27 cellular contexts compared by ENCODE assay signal in the genomic region with DNA sequence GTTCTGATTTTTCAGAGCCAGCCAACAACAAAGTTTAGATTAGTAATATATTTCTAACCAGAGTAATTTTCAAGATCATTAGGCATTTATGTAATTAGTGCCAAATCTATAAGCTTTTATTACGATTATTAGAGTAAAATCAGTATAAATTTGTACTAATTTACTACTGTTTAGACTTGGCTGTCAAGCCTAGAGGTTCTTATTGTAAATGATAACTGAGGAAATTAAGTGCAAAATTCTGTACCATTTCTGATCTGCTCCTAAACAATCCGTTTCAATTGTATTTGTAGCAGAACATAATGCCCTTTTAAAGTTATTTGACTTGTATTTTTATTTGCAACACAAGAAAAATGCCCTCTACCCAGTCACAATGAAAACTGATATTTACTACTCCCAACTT. TPM values are rescaled to one million over a fixed set of nuclear protein-coding genes. Genes with fewer than 3 reads are reported as not detected.
DNase-seq lines count a peak whose midpoint lies in the region; ATAC-seq, FAIRE-seq and TF ChIP-seq lines count a peak whose summit lies in the region.
"Had no signal": no experiment of that assay in that cellular context is flagged by ENCODE, and none has a peak within 500 bp of the region (broad histone marks: within the 10 kb centered on the region; RNA-seq: fewer than 3 reads in every experiment).

No MANE protein-coding gene starts in this region.

- POLR2A ChIA-PET in H1 (lab: Charles Lee; ENCODE audit: partially characterized antibody) (interaction anchor here (2.7 kb wide), 1 partner anchor 10 kb away, joined by 11 read pairs; no protein-coding TSS in a partner anchor), PC-3 (lab: Charles Lee; ENCODE audit: unreplicated experiment) (no interaction called here)

- no peak overlapping the region for H4K5ac ChIP-seq in H1 (ENCODE audit: insufficient read length, low read depth, low read length)

- CTCF ChIA-PET in H1 (lab: Charles Lee; ENCODE audit: partially characterized antibody) = interaction anchor here (0.9 to 2.2 kb wide), 8 partner anchors 8 to 332 kb away, joined by 3 to 6 read pairs (median 4); no protein-coding TSS in a partner anchor
- CTCF ChIA-PET in PC-3 (lab: Charles Lee) = no interaction called here

- no peak overlapping the region for H2BK15ac ChIP-seq in H1 (ENCODE audit: low read length)

- H3K27ac Mint-ChIP-seq in activated T-cell treated with anti-CD3 and anti-CD28 coated beads, Interleukin-2, amount 50 U/mL, for 72 hours = peak overlapping the region; percentile 94
- H3K27ac Mint-ChIP-seq in neural crest cell (ENCODE audit: unreplicated experiment) = no peak overlapping the region

- peaks cover 100% of the 10 kb centered on the region for H3K27me3 ChIP-seq in HUES48 (ENCODE audit: control insufficient read depth, insufficient read depth, low read length)
- H3K27me3 ChIP-seq in H1 (replicated peaks in 1 of 4; ENCODE audit: control insufficient read depth in 3 of 4, extremely low read depth in 1 of 4, insufficient read depth in 3 of 4, low read length in 3 of 4) = peaks cover 79 to 100% (median 91%) of the 10 kb centered on the region in 4 experiments
- peaks cover 50% of the 10 kb centered on the region for H3K27me3 ChIP-seq in PC-3 (ENCODE audit: low read length)

- H4K91ac ChIP-seq in H1 (replicated peaks; ENCODE audit: insufficient read length, low read length) = no peak overlapping the region

- H3K4me1 Mint-ChIP-seq in activated T-cell treated with anti-CD3 and anti-CD28 coated beads, Interleukin-2, amount 50 U/mL, for 72 hours (ENCODE audit: low read depth) = peaks cover 59% of the 10 kb centered on the region
- H3K4me1 Mint-ChIP-seq in activated T-cell treated with anti-CD3 and anti-CD28 coated beads, Interleukin-2, amount 50 U/mL, for 4 hours (ENCODE audit: low read depth) = peaks cover 18% of the 10 kb centered on the region
- peaks cover 39% of the 10 kb centered on the region for H3K4me1 Mint-ChIP-seq in neural crest cell

- H3K79me2 ChIP-seq in H1 (ENCODE audit: control insufficient read depth in 1 of 2, insufficient read depth in 2 of 2, low read length in 2 of 2) (no peaks in the 10 kb centered on the region), PC-3 (ENCODE audit: low read length) (no peaks in the 10 kb centered on the region)

- H3K9me2 ChIP-seq in PC-3 (replicated peaks; ENCODE audit: low read length) = no peaks in the 10 kb centered on the region

- FAIRE-seq in H1 (lab: Jason Lieb, UNC) = no peak
- FAIRE-seq: RCC 7860 had no signal

- no peak overlapping the region for H2BK120ac ChIP-seq in H1 (replicated peaks; ENCODE audit: low read depth, low read length)

- no peak for TF ChIP-seq RAD21 in H1 (IDR thresholded peaks at IDR 0.05 in 1 of 2, conservative IDR thresholded peaks at IDR 0.05 in 1 of 2; ENCODE audit: low read depth in 2 of 2, low read length in 2 of 2)

- H4K20me1 ChIP-seq in H1 (replicated peaks in 1 of 2; ENCODE audit: control insufficient read depth in 1 of 2, insufficient read depth in 2 of 2, low read length in 2 of 2) (peaks cover 24 to 29% of the 10 kb centered on the region in 2 experiments), PC-3 (ENCODE audit: low read length) (no peaks in the 10 kb centered on the region)

- H3K9ac ChIP-seq in HUES48 (ENCODE audit: low read depth, low read length) (no peak overlapping the region), H1 (replicated peaks in 1 of 4; ENCODE audit: extremely low read depth in 1 of 4, low read depth in 3 of 4, low read length in 3 of 4) (no peak overlapping the region), PC-3 (ENCODE audit: low read length) (no peak overlapping the region)

- H3K4me2 ChIP-seq in H1 (ENCODE audit: insufficient read depth in 1 of 2, low read depth in 2 of 2, low read length in 2 of 2) = peak overlapping the region; percentile 59 to 70; a peak in 2 of 4 replicates
- H3K4me2 ChIP-seq in PC-3 (ENCODE audit: low read length) = no peak overlapping the region

- H3K23ac ChIP-seq in H1 (ENCODE audit: insufficient read length) = no peak overlapping the region

- no peak overlapping the region for H3K14ac ChIP-seq in H1 (ENCODE audit: insufficient read length)

- H3K9me3 ChIP-seq in HUES48 (ENCODE audit: control insufficient read depth, insufficient read depth, low read length) (no peaks in the 10 kb centered on the region), H1 (ENCODE audit: insufficient read depth in 2 of 2, low read depth in 1 of 2, low read length in 1 of 2) (no peaks in the 10 kb centered on the region), PC-3 (ENCODE audit: low read length) (no peaks in the 10 kb centered on the region)
- H3K9me3 ChIP-seq: BE2C, HAP-1, left ventricle myocardium inferior, prostate gland, right lobe of liver, tibial nerve had no signal

- TF ChIP-seq CTCF in H1 (IDR thresholded peaks at IDR 0.05; ENCODE audit: control extremely low read depth in 1 of 3, insufficient read depth in 1 of 3, low read depth in 1 of 3, low read length in 3 of 3) (no peak), neural crest cell (conservative IDR thresholded peaks at IDR 0.05) (no peak), PC-3 (conservative IDR thresholded peaks at IDR 0.05; ENCODE audit: low read depth, low read length) (no peak)

- peaks cover 8 to 12% of the 10 kb centered on the region in 2 donors for H3K36me3 Mint-ChIP-seq in activated T-cell treated with anti-CD3 and anti-CD28 coated beads, Interleukin-2, amount 50 U/mL, for 72 hours (ENCODE audit: insufficient read depth in 2 of 2)
- no peaks in the 10 kb centered on the region for H3K36me3 Mint-ChIP-seq in activated T-cell treated with anti-CD3 and anti-CD28 coated beads, Interleukin-2, amount 50 U/mL, for 4 hours (ENCODE audit: insufficient read depth)
- peaks cover 4% of the 10 kb centered on the region for H3K36me3 Mint-ChIP-seq in neural crest cell (ENCODE audit: low read depth)

- TF ChIP-seq EP300 in H1 (IDR thresholded peaks at IDR 0.05; ENCODE audit: borderline replicate concordance in 1 of 2, low read depth in 2 of 2, low read length in 2 of 2) = no peak

- H2AFZ ChIP-seq in H1 (ENCODE audit: low read length) (no peak overlapping the region), PC-3 (ENCODE audit: low read length) (no peak overlapping the region)

- peak overlapping the region; percentile 58 to 73 for H3K4me3 Mint-ChIP-seq in activated T-cell treated with anti-CD3 and anti-CD28 coated beads, Interleukin-2, amount 50 U/mL, for 72 hours
- H3K4me3 Mint-ChIP-seq in activated T-cell treated with anti-CD3 and anti-CD28 coated beads, Interleukin-2, amount 50 U/mL, for 4 hours = no peak overlapping the region
- H3K4me3 Mint-ChIP-seq in neural crest cell = peak overlapping the region; percentile 49

- no peak overlapping the region for H3K4ac ChIP-seq in H1 (replicated peaks; ENCODE audit: insufficient read length, low read depth, low read length)

- H3K56ac ChIP-seq in H1 (replicated peaks; ENCODE audit: insufficient read length, low read depth, low read length) = no peak overlapping the region

- no peaks in the 10 kb centered on the region for H3K79me1 ChIP-seq in H1 (ENCODE audit: low read depth, low read length)

- TF ChIP-seq POLR2A in H1 (IDR thresholded peaks at IDR 0.05; ENCODE audit: control extremely low read depth in 1 of 2, low read depth in 2 of 2, low read length in 2 of 2) = no peak

- no peak for DNase-seq in activated T-cell treated with anti-CD3 and anti-CD28 coated beads, Interleukin-2, amount 50 U/mL, for 72 hours
- no peak for DNase-seq in activated T-cell treated with anti-CD3 and anti-CD28 coated beads, Interleukin-2, amount 50 U/mL, for 4 hours
- DNase-seq in H1 (ENCODE audit: low read depth in 1 of 2, low spot score in 2 of 2) (no peak), neural crest cell (ENCODE audit: low read depth, low spot score) (no peak), PC-3 (no peak)
- DNase-seq: activated CD4-positive, alpha-beta T cell treated with anti-CD3 and anti-CD28 coated beads, Interleukin-2, amount 50 U/mL, for 4 hours; caudate nucleus; GDM1; islet precursor cell; left ventricle myocardium inferior; NCI-H1694; NCI-H446; right lobe of liver; SHP77 treated with DMSO at 0.1 percent for 48 hours; spleen; stimulated activated CD8-positive, alpha-beta memory T cell treated with anti-CD3 and anti-CD28 coated beads, Interleukin-4, amount 100 ng/mL, for 48 hours had no signal

- no peak overlapping the region for H4K8ac ChIP-seq in H1 (ENCODE audit: extremely low read depth, insufficient read depth, low read length)

- ATAC-seq in activated T-cell treated with anti-CD3 and anti-CD28 coated beads, Interleukin-2, amount 50 U/mL, for 72 hours (replicated peaks in 1 of 2) = no peak
- ATAC-seq in activated T-cell treated with anti-CD3 and anti-CD28 coated beads, Interleukin-2, amount 50 U/mL, for 4 hours = no peak
- ATAC-seq in PC-3 (no peak), HG03354 (IDR thresholded peaks at IDR 0.05; ENCODE audit: poor library complexity, severe bottlenecking, unreplicated experiment) (no peak), HG02571 (IDR thresholded peaks at IDR 0.05; ENCODE audit: unreplicated experiment) (no peak)
- ATAC-seq: right lobe of liver had no signal

- no peak overlapping the region for H2AK5ac ChIP-seq in H1 (ENCODE audit: low read depth, low read length)

- peaks cover 43% of the 10 kb centered on the region for H3K4me1 ChIP-seq in HUES48 (ENCODE audit: control insufficient read depth, insufficient read depth, low read length)
- peaks cover 9 to 25% (median 17%) of the 10 kb centered on the region in 4 experiments for H3K4me1 ChIP-seq in H1 (replicated peaks in 1 of 4; ENCODE audit: control insufficient read depth in 3 of 4, insufficient read depth in 4 of 4, low read length in 3 of 4)
- no peaks in the 10 kb centered on the region for H3K4me1 ChIP-seq in PC-3 (ENCODE audit: insufficient read depth, low read length)
- H3K4me1 ChIP-seq: BE2C, prostate gland had no signal

- peaks cover 82% of the 10 kb centered on the region for H3K27me3 Mint-ChIP-seq in activated T-cell treated with anti-CD3 and anti-CD28 coated beads, Interleukin-2, amount 50 U/mL, for 72 hours (ENCODE audit: low read depth)
- H3K27me3 Mint-ChIP-seq in activated T-cell treated with anti-CD3 and anti-CD28 coated beads, Interleukin-2, amount 50 U/mL, for 4 hours (ENCODE audit: low read depth) = peaks cover 80% of the 10 kb centered on the region
- peaks cover 100% of the 10 kb centered on the region for H3K27me3 Mint-ChIP-seq in neural crest cell (ENCODE audit: low read depth)

- H2BK5ac ChIP-seq in H1 (ENCODE audit: low read depth, low read length) = no peak overlapping the region

- no peak overlapping the region for H3K18ac ChIP-seq in H1 (ENCODE audit: extremely low read depth, low read length)

- peaks cover 0 to 2% of the 10 kb centered on the region in 2 donors for H3K9me3 Mint-ChIP-seq in activated T-cell treated with anti-CD3 and anti-CD28 coated beads, Interleukin-2, amount 50 U/mL, for 72 hours
- peaks cover 12% of the 10 kb centered on the region for H3K9me3 Mint-ChIP-seq in activated T-cell treated with anti-CD3 and anti-CD28 coated beads, Interleukin-2, amount 50 U/mL, for 4 hours
- no peaks in the 10 kb centered on the region for H3K9me3 Mint-ChIP-seq in neural crest cell

- no TSS peak for BruUV-seq in PC-3 (replicated peaks; lab: Mats Ljungman, UMichigan)

- WGBS in H1 (ENCODE audit: extremely low coverage in 1 of 2, insufficient coverage in 1 of 2, insufficient read length in 1 of 2, insufficient replicate concordance in 2 of 2, low coverage in 1 of 2, low lambda C conversion rate in 2 of 2, missing lambda C conversion rate in 1 of 2), 2 experiments = 9% methylated on average over 2 of the region's 2 CpGs; no CpG with 5 or more reads in 1 of the 2 experiments

- no peaks in the 10 kb centered on the region for H3F3A ChIP-seq in PC-3 (ENCODE audit: low read length, unreplicated experiment)

- H3K27ac ChIP-seq in HUES48 (ENCODE audit: low read depth, low read length) (no peak overlapping the region), H1 (ENCODE audit: low read depth, low read length) (no peak overlapping the region), PC-3 (ENCODE audit: low read length) (no peak overlapping the region)
- H3K27ac ChIP-seq: coronary artery, left ventricle myocardium inferior, prostate gland, right lobe of liver, spleen, tibial nerve had no signal

- no peak overlapping the region for H2BK20ac ChIP-seq in H1 (ENCODE audit: low read length)

- H3K4me3 ChIP-seq in HUES48 (ENCODE audit: low read depth, low read length) (peak overlapping the region; percentile 43; the same call in 1 of the 2 replicates), H1 (ENCODE audit: extremely low read depth in 1 of 4, insufficient read depth in 2 of 4, low read depth in 3 of 4, low read length in 4 of 4) (peak overlapping the region in 1 of 4 experiments; percentile 52; a peak in 2 of 8 replicates), PC-3 (ENCODE audit: low read length) (no peak overlapping the region)
- H3K4me3 ChIP-seq: left ventricle myocardium inferior, prostate gland, right lobe of liver, tibial nerve had no signal

- H3K36me3 ChIP-seq in HUES48 (ENCODE audit: control insufficient read depth, insufficient read depth, low read length) = no peaks in the 10 kb centered on the region
- H3K36me3 ChIP-seq in H1 (ENCODE audit: control insufficient read depth in 2 of 4, insufficient read depth in 4 of 4, low read length in 3 of 4) = no peaks in the 10 kb centered on the region; a peak in 1 of 8 replicates
- H3K36me3 ChIP-seq in PC-3 (ENCODE audit: low read depth, low read length) = no peaks in the 10 kb centered on the region
- H3K36me3 ChIP-seq: BE2C, HAP-1, left ventricle myocardium inferior, prostate gland, right lobe of liver, spleen, tibial nerve had no signal

- peaks cover 5% of the 10 kb centered on the region; the same call in 1 of the 2 replicates for H3K23me2 ChIP-seq in H1 (ENCODE audit: low read depth, low read length)

- no peak overlapping the region for H2BK12ac ChIP-seq in H1 (ENCODE audit: low read depth, low read length)

- intact Hi-C loops in PC-3 (cut with micrococcal nuclease) = no loop called here

RNA-seq across cellular contexts. Expression of a gene that starts 1.1 kb away (rescaled TPM):
- total RNA-seq in activated T-cell treated with anti-CD3 and anti-CD28 coated beads, Interleukin-2, amount 50 U/mL, for 72 hours = under 1 TPM in 1 of 2 donors, not detected in 1; 0.19 TPM
- not detected for total RNA-seq in activated T-cell treated with anti-CD3 and anti-CD28 coated beads, Interleukin-2, amount 50 U/mL, for 4 hours
- total RNA-seq in H1 (2021; fragmentation: NEBNext Ultra II Directional; extraction: Animal tissue kit (Norgen Biotek cat#: 25700)) = not detected in 2 replicates
- polyA plus RNA-seq in H1 (2011; rRNA removed) = not detected in 2 replicates
- not detected for polyA plus RNA-seq in H1 (2011; cell fraction: cytosol; rRNA removed)
- not detected for polyA plus RNA-seq in H1 (2011; cell fraction: nucleus; rRNA removed)
- polyA plus RNA-seq in H1 (2012, experiment 1 of 2) = not detected in 4 replicates
- not detected for polyA plus RNA-seq in H1 (2012, experiment 2 of 2)
- 0.02 TPM for polyA plus RNA-seq in H1 (2013, experiment 1 of 2)
- polyA plus RNA-seq in H1 (2013, experiment 2 of 2) = 0.02 TPM
- polyA minus RNA-seq in H1 (2011; rRNA and poly(A)+ RNA removed) = not detected in 2 replicates
- polyA minus RNA-seq in H1 (2011; cell fraction: cytosol; rRNA and poly(A)+ RNA removed) = not detected
- polyA minus RNA-seq in H1 (2011; cell fraction: nucleus; rRNA and poly(A)+ RNA removed) = not detected
- 2.1 and 3.1 TPM in 2 replicates for total RNA-seq in neural crest cell
- not detected in 2 replicates for total RNA-seq in PC-3 (2014; rRNA removed)
- total RNA-seq: left ventricle myocardium inferior, mesenteric fat pad, prostate gland, right lobe of liver, spleen, tibial nerve had no signal
- polyA plus RNA-seq: esophagus, spleen had no signal
